In the genomic region with DNA sequence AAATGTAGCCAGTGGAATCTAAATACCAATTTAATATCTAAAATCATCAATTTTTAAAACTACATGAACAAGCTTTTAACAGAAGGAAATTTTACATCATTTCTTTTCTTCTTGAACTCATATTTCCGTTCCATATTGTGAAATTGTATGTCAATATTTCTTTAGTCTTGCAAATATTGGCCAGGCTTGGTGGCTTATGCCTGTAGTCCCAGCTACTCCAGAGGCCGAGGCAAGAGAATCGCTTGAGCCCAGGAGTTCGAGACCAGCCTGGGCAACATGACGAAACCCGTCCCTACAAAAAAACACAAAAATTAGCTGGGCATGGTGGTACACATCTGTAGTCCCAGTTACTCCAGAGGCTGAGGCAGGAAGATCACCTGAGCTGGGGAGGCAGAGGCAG, we compare ENCODE assay signal across 27 cellular contexts. TPM values are rescaled to one million over a fixed set of nuclear protein-coding genes. Genes with fewer than 3 reads are reported as not detected.
"Had no signal": no experiment of that assay in that cellular context is flagged by ENCODE, and none has a peak within 500 bp of the region (broad histone marks: within the 10 kb centered on the region; RNA-seq: fewer than 3 reads in every experiment).

No MANE protein-coding gene starts in this region.

- DNase-seq: activated CD4-positive, alpha-beta T cell treated with anti-CD3 and anti-CD28 coated beads for 4 hours; activated CD4-positive, alpha-beta T cell treated with anti-CD3 and anti-CD28 coated beads, Interleukin-2, amount 50 U/mL, for 4 hours; activated CD8-positive, alpha-beta memory T cell treated with anti-CD3 and anti-CD28 coated beads for 24 hours; activated effector memory CD4-positive, alpha-beta T cell treated with anti-CD3 and anti-CD28 coated beads, Interleukin-2, amount 50 U/mL, for 16 hours; activated naive CD4-positive, alpha-beta T cell treated with anti-CD3 and anti-CD28 coated beads for 36 hours; activated naive CD8-positive, alpha-beta T cell treated with anti-CD3 and anti-CD28 coated beads for 36 hours; adrenal gland; aorta; body of pancreas; effector memory CD8-positive, alpha-beta T cell; erythroblast; gastrocnemius medialis; hippocampal formation; left cardiac atrium; left ventricle myocardium superior; nephron progenitor cell; nucleus accumbens; psoas muscle; sigmoid colon; small intestine; stimulated activated CD4-positive, alpha-beta T cell treated with anti-CD3 and anti-CD28 coated beads, Interleukin-4, amount 100 ng/mL, for 24 hours; T-helper 17 cell; upper lobe of left lung had no signal

- H3K27ac ChIP-seq: body of pancreas, parathyroid adenoma, psoas muscle had no signal

- ATAC-seq: body of pancreas; effector memory CD8-positive, alpha-beta T cell; gastrocnemius medialis; left cardiac atrium; left ventricle myocardium superior; psoas muscle; stimulated activated effector memory CD8-positive, alpha-beta T cell treated with anti-CD3 and anti-CD28 coated beads, Interleukin-12 subunit alpha, Interleukin-12 subunit beta, amount 100 ng/mL, for 72 hours; T-helper 17 cell had no signal

- H3K27me3 ChIP-seq: adrenal gland, body of pancreas, gastrocnemius medialis, sigmoid colon, upper lobe of left lung, vagina had no signal

- H3K9me3 ChIP-seq: adrenal gland, body of pancreas, gastrocnemius medialis, psoas muscle, sigmoid colon, upper lobe of left lung, vagina had no signal

- H3K27ac Mint-ChIP-seq: activated naive CD4-positive, alpha-beta T cell treated with anti-CD3 and anti-CD28 coated beads for 36 hours; activated naive CD8-positive, alpha-beta T cell treated with anti-CD3 and anti-CD28 coated beads for 36 hours; effector memory CD8-positive, alpha-beta T cell; nephron progenitor cell; stimulated activated effector memory CD8-positive, alpha-beta T cell treated with anti-CD3 and anti-CD28 coated beads, Interleukin-12 subunit alpha, Interleukin-12 subunit beta, amount 100 ng/mL, for 72 hours; stimulated activated naive CD8-positive, alpha-beta T cell treated with anti-CD3 and anti-CD28 coated beads, Interleukin-15, Interleukin-2, amounts not matched to agents 100 ng/mL and 50 ng/mL, for 24 hours had no signal

- H3K4me1 ChIP-seq: body of pancreas, parathyroid adenoma had no signal

- H3K9me3 Mint-ChIP-seq: activated naive CD4-positive, alpha-beta T cell treated with anti-CD3 and anti-CD28 coated beads for 36 hours; activated naive CD8-positive, alpha-beta T cell treated with anti-CD3 and anti-CD28 coated beads for 36 hours; nephron progenitor cell; stimulated activated effector memory CD8-positive, alpha-beta T cell treated with anti-CD3 and anti-CD28 coated beads, Interleukin-12 subunit alpha, Interleukin-12 subunit beta, amount 100 ng/mL, for 72 hours; stimulated activated naive CD8-positive, alpha-beta T cell treated with anti-CD3 and anti-CD28 coated beads, Interleukin-15, Interleukin-2, amounts not matched to agents 100 ng/mL and 50 ng/mL, for 24 hours had no signal

- H3K36me3 ChIP-seq: adrenal gland, gastrocnemius medialis, sigmoid colon, upper lobe of left lung, vagina had no signal

- H3K4me3 ChIP-seq: body of pancreas, gastrocnemius medialis, sigmoid colon, upper lobe of left lung, vagina had no signal

- H3K4me3 Mint-ChIP-seq: activated naive CD4-positive, alpha-beta T cell treated with anti-CD3 and anti-CD28 coated beads for 36 hours; effector memory CD8-positive, alpha-beta T cell; stimulated activated effector memory CD8-positive, alpha-beta T cell treated with anti-CD3 and anti-CD28 coated beads, Interleukin-12 subunit alpha, Interleukin-12 subunit beta, amount 100 ng/mL, for 72 hours; T-helper 17 cell had no signal

- H3K27me3 Mint-ChIP-seq: activated naive CD8-positive, alpha-beta T cell treated with anti-CD3 and anti-CD28 coated beads for 36 hours had no signal

RNA-seq across cellular contexts. Expression of a gene that starts 50.2 kb away (rescaled TPM):
- total RNA-seq: T-helper 17 cell, vagina had no signal
